In the genomic region with DNA sequence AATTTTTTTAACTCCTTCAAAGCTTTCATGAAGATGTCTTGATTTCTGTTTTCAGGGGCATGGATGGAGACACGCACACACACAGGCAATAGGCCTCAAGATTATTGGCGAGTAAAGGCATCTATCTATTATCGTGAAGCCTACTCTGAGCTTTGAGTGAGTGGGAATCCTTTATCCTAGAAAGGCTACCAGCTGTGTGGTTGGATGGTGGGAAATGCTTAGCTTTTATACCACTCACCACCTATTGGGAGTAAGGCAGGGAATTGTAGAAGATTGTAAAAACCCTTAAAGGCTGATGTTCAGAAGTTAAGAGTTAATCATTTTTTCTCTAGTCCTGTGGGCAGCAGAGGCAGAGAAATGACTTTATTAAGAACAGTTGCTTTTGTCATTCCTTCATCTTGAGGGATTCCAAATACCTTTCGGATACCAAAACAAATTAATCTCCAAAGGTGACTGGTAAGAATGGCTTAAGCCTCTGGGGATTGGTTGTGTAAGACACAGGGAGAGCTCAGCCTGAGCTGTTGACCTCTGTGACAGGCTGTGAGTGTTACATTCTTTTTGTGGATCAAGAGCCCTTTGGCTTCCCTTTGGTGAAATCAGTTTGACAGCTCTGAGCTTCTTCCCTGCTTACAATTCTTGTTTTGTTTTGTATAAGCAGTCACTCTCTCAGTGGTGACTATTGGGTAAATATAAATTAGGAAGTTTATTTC, we compare ENCODE assay signal across 13 cellular contexts. TPM values are rescaled to one million over a fixed set of nuclear protein-coding genes. Genes with fewer than 3 reads are reported as not detected.
DNase-seq lines count a peak whose midpoint lies in the region; ATAC-seq and TF ChIP-seq lines count a peak whose summit lies in the region.
"Had no signal": no experiment of that assay in that cellular context is flagged by ENCODE, and none has a peak within 500 bp of the region (broad histone marks: within the 10 kb centered on the region; RNA-seq: fewer than 3 reads in every experiment).

No MANE protein-coding gene starts in this region.

- ATAC-seq in HG03457 (IDR thresholded peaks at IDR 0.05; ENCODE audit: unreplicated experiment) (no peak), GM18870 (IDR thresholded peaks at IDR 0.05; ENCODE audit: unreplicated experiment) (no peak)
- no peak for ATAC-seq in activated T-cell treated with anti-CD3 and anti-CD28 coated beads, Interleukin-2, amount 50 U/mL, for 72 hours (replicated peaks in 1 of 2)
- ATAC-seq: body of pancreas, T-cell had no signal

- H3K9me3 Mint-ChIP-seq in glutamatergic neuron (ENCODE audit: unreplicated experiment): peaks cover 3% of the 10 kb centered on the region
- no peaks in the 10 kb centered on the region for H3K9me3 Mint-ChIP-seq in activated T-cell treated with anti-CD3 and anti-CD28 coated beads, Interleukin-2, amount 50 U/mL, for 72 hours
- H3K9me3 Mint-ChIP-seq: CD4-positive, alpha-beta T cell; T-cell had no signal

- H3K36me3 Mint-ChIP-seq in glutamatergic neuron (ENCODE audit: unreplicated experiment): no peaks in the 10 kb centered on the region
- H3K36me3 Mint-ChIP-seq in activated T-cell treated with anti-CD3 and anti-CD28 coated beads, Interleukin-2, amount 50 U/mL, for 72 hours (ENCODE audit: insufficient read depth in 2 of 2): peaks cover 0 to 7% of the 10 kb centered on the region in 2 donors

- no peak overlapping the region for H3K4me3 Mint-ChIP-seq in glutamatergic neuron (ENCODE audit: unreplicated experiment)
- no peak overlapping the region for H3K4me3 Mint-ChIP-seq in activated T-cell treated with anti-CD3 and anti-CD28 coated beads, Interleukin-2, amount 50 U/mL, for 72 hours
- H3K4me3 Mint-ChIP-seq: CD4-positive, alpha-beta T cell; T-cell had no signal

- no peaks in the 10 kb centered on the region for H3K36me3 ChIP-seq in neuron (ENCODE audit: insufficient read depth, low read length)
- H3K36me3 ChIP-seq: upper lobe of left lung had no signal

- DNase-seq in G401 (ENCODE audit: low spot score): peak; percentile 56
- peak; percentile 93 for DNase-seq in NCI-H82 (lab: John Stamatoyannopoulos, UW)
- no peak for DNase-seq in glutamatergic neuron
- DNase-seq in activated T-cell treated with anti-CD3 and anti-CD28 coated beads, Interleukin-2, amount 50 U/mL, for 72 hours: no peak
- no peak for DNase-seq in activated CD8-positive, alpha-beta memory T cell treated with anti-CD3 and anti-CD28 coated beads, Interleukin-2, amount 50 U/mL, for 48 hours
- DNase-seq: body of pancreas; CD4-positive, alpha-beta T cell; foreskin melanocyte; T-cell had no signal

- peaks cover 38% of the 10 kb centered on the region for H3K4me1 Mint-ChIP-seq in glutamatergic neuron (ENCODE audit: low read depth, unreplicated experiment)
- H3K4me1 Mint-ChIP-seq in activated T-cell treated with anti-CD3 and anti-CD28 coated beads, Interleukin-2, amount 50 U/mL, for 72 hours (ENCODE audit: low read depth): peaks cover 5% of the 10 kb centered on the region

- in situ Hi-C loops in G401 (cut with HindIII; ENCODE audit: low sequenced_read_pairs): no loop called here

- no peak for TF ChIP-seq CTCF in glutamatergic neuron (IDR thresholded peaks at IDR 0.05; ENCODE audit: partially characterized antibody, unreplicated experiment)

- peak overlapping the region; percentile 14 for H3K27ac Mint-ChIP-seq in glutamatergic neuron (ENCODE audit: unreplicated experiment)
- no peak overlapping the region for H3K27ac Mint-ChIP-seq in activated T-cell treated with anti-CD3 and anti-CD28 coated beads, Interleukin-2, amount 50 U/mL, for 72 hours
- H3K27ac Mint-ChIP-seq: T-cell had no signal

- peaks cover 38% of the 10 kb centered on the region for H3K4me1 ChIP-seq in neuron (ENCODE audit: insufficient read depth, low read length)

- no peaks in the 10 kb centered on the region for H3K9me3 ChIP-seq in neuron (ENCODE audit: low read length)
- H3K9me3 ChIP-seq: body of pancreas, upper lobe of left lung had no signal

- H3K27me3 ChIP-seq in neuron (ENCODE audit: insufficient read depth, low read length): no peaks in the 10 kb centered on the region
- H3K27me3 ChIP-seq: body of pancreas, upper lobe of left lung had no signal

- peak overlapping the region; percentile 10 for H3K4me3 ChIP-seq in neuron (ENCODE audit: low read length)
- H3K4me3 ChIP-seq: body of pancreas, upper lobe of left lung had no signal

- no peaks in the 10 kb centered on the region for H3K27me3 Mint-ChIP-seq in glutamatergic neuron (ENCODE audit: unreplicated experiment)
- no peaks in the 10 kb centered on the region for H3K27me3 Mint-ChIP-seq in activated T-cell treated with anti-CD3 and anti-CD28 coated beads, Interleukin-2, amount 50 U/mL, for 72 hours (ENCODE audit: low read depth)
- H3K27me3 Mint-ChIP-seq: CD4-positive, alpha-beta T cell; T-cell had no signal

- no peak overlapping the region for H2AFZ ChIP-seq in neuron (ENCODE audit: low read depth, low read length)

RNA-seq across cellular contexts. Expression of gene CTNNBL1, which starts 33.6 kb away (rescaled TPM):
- total RNA-seq in G401 (2014; rRNA removed; shearing (Covaris generic)): 81.2 and 119 TPM in 2 replicates
- 58.0 TPM for total RNA-seq in glutamatergic neuron (ENCODE audit: unreplicated experiment)
- total RNA-seq in activated T-cell treated with anti-CD3 and anti-CD28 coated beads, Interleukin-2, amount 50 U/mL, for 72 hours: 100 to 1,000 TPM in 1 of 2 donors, 10 to 100 TPM in 1; 65.9 to 102 TPM

Comparison
In these comparisons a context has a peak if more than half of its experiments do, and no peak if none do; other contexts are left out.
1. DNase-seq: peak in G401 (single experiment) and NCI-H82 (single experiment); none in glutamatergic neuron (single experiment), activated T-cell treated with anti-CD3 and anti-CD28 coated beads, Interleukin-2, amount 50 U/mL, for 72 hours (0 of 2) and activated CD8-positive, alpha-beta memory T cell treated with anti-CD3 and anti-CD28 coated beads, Interleukin-2, amount 50 U/mL, for 48 hours (single experiment).